Comparison of ENCODE assay signal across 9 cellular contexts in genomic region chr3:193816656-193817311, GRCh38.
A peak's percentile ranks its signal among the peaks of the same experiment; 100 is the strongest.
DNase-seq lines count a peak whose midpoint lies in the region; ATAC-seq and TF ChIP-seq lines count a peak whose summit lies in the region.
"Had no signal": no experiment of that assay in that cellular context is flagged by ENCODE, and none has a peak within 500 bp of the region (broad histone marks: within the 10 kb centered on the region; RNA-seq: fewer than 3 reads in every experiment).

No MANE protein-coding gene starts in this region.

- peaks cover 15% of the 10 kb centered on the region for H3K27me3 Mint-ChIP-seq in GM23338 (ENCODE audit: insufficient read depth, low read depth, poor library complexity)
- peaks cover 13% of the 10 kb centered on the region for H3K27me3 Mint-ChIP-seq in T-helper 2 cell treated with Interferon-gamma antibody and Interleukin-4, amounts not matched to agents 5 μg/mL and 100 μg/mL, for 36 hours (ENCODE audit: low read depth)

- no peaks in the 10 kb centered on the region for H3K9me3 ChIP-seq in heart right ventricle
- H3K9me3 ChIP-seq in prostate gland: no peaks in the 10 kb centered on the region

- H2AFZ ChIP-seq in GM23338: no peak overlapping the region

- TF ChIP-seq CTCF in GM23338 (conservative IDR thresholded peaks at IDR 0.05; ENCODE audit: low read depth in 2 of 2) (no peak), heart right ventricle (IDR thresholded peaks at IDR 0.05) (no peak), prostate gland (IDR thresholded peaks at IDR 0.05) (no peak)

- peaks cover 1% of the 10 kb centered on the region; the same call in 1 of the 2 replicates for H3K9me2 ChIP-seq in GM23338 (ENCODE audit: insufficient read depth)

- peak overlapping the region; percentile 29 for H3K4me3 ChIP-seq in GM23338
- H3K4me3 ChIP-seq in heart right ventricle: peak overlapping the region in 2 of 10 donors; percentile 1 to 7
- no peak overlapping the region for H3K4me3 ChIP-seq in prostate gland
- H3K4me3 ChIP-seq: GM12878 had no signal

- H3K36me3 Mint-ChIP-seq in GM23338 (ENCODE audit: low read depth): no peaks in the 10 kb centered on the region
- H3K36me3 Mint-ChIP-seq in T-helper 2 cell treated with Interferon-gamma antibody and Interleukin-4, amounts not matched to agents 5 μg/mL and 100 μg/mL, for 36 hours (ENCODE audit: low read depth): no peaks in the 10 kb centered on the region

- TF ChIP-seq POLR2A in prostate gland (IDR thresholded peaks at IDR 0.05): peak; percentile 36

- H3K79me2 ChIP-seq in GM23338 (replicated peaks; ENCODE audit: insufficient read depth): no peaks in the 10 kb centered on the region

- no peaks in the 10 kb centered on the region for H4K20me1 ChIP-seq in GM23338 (replicated peaks; ENCODE audit: insufficient read depth)

- H3K9me3 Mint-ChIP-seq in GM23338: no peaks in the 10 kb centered on the region
- H3K9me3 Mint-ChIP-seq in T-helper 2 cell treated with Interferon-gamma antibody and Interleukin-4, amounts not matched to agents 5 μg/mL and 100 μg/mL, for 36 hours: no peaks in the 10 kb centered on the region

- intact Hi-C loops in heart right ventricle (cut with DNase I) (no loop called here), prostate gland (cut with DNase I) (no loop called here)

- H3K4me1 ChIP-seq in GM23338 (ENCODE audit: insufficient read depth): peaks cover 82% of the 10 kb centered on the region
- H3K4me1 ChIP-seq in heart right ventricle: peaks cover 0 to 28% (median 13%) of the 10 kb centered on the region in 9 donors
- H3K4me1 ChIP-seq in prostate gland (replicated peaks): no peaks in the 10 kb centered on the region

- peak overlapping the region; percentile 64; the same call in 1 of the 2 replicates for H3K27ac Mint-ChIP-seq in GM23338
- H3K27ac Mint-ChIP-seq in T-helper 2 cell treated with Interferon-gamma antibody and Interleukin-4, amounts not matched to agents 5 μg/mL and 100 μg/mL, for 36 hours: no peak overlapping the region

- H3K27me3 ChIP-seq in GM23338 (ENCODE audit: insufficient read depth) (0 out of 2 replicates have a peak, but pooled peaks cover 3% of the 10 kb centered on the region), heart right ventricle (peaks cover 0 to 16% (median 0%) of the 10 kb centered on the region in 7 donors), prostate gland (replicated peaks; ENCODE audit: insufficient read depth) (no peaks in the 10 kb centered on the region)

- H3K27ac ChIP-seq in GM23338 (ENCODE audit: low read depth) (peak overlapping the region; percentile 82), heart right ventricle (peak overlapping the region in 9 of 10 donors; percentile 15 to 68 (median 52)), prostate gland (no peak overlapping the region)

- DNase-seq in GM23338 (ENCODE audit: low spot score) (peak; percentile 92), SHP77 (lab: John Stamatoyannopoulos, UW) (peak; percentile 50 to 66), heart right ventricle (peak; percentile 82 to 89), prostate gland (ENCODE audit: low spot score) (no peak), NCI-H226 (no peak), GDM1 (lab: John Stamatoyannopoulos, UW) (no peak)
- no peak for DNase-seq in T-helper 2 cell treated with Interferon-gamma antibody and Interleukin-4, amounts not matched to agents 5 μg/mL and 100 μg/mL, for 36 hours (ENCODE audit: low spot score)

- no peaks in the 10 kb centered on the region for H3K36me3 ChIP-seq in GM23338 (ENCODE audit: insufficient read depth)
- H3K36me3 ChIP-seq in heart right ventricle: no peaks in the 10 kb centered on the region
- H3K36me3 ChIP-seq in prostate gland: no peaks in the 10 kb centered on the region

- H3K4me1 Mint-ChIP-seq in GM23338: peaks cover 84% of the 10 kb centered on the region
- no peaks in the 10 kb centered on the region for H3K4me1 Mint-ChIP-seq in T-helper 2 cell treated with Interferon-gamma antibody and Interleukin-4, amounts not matched to agents 5 μg/mL and 100 μg/mL, for 36 hours (ENCODE audit: low read depth)

- WGBS in heart right ventricle, 2 donors: 17% methylated on average over 14 of the region's 14 CpGs
- WGBS in prostate gland: 46% methylated on average over 14 of the region's 14 CpGs

- peak overlapping the region; percentile 66 for H3K4me2 ChIP-seq in GM23338

- peak overlapping the region; percentile 31 for H3K4me3 Mint-ChIP-seq in GM23338
- H3K4me3 Mint-ChIP-seq in T-helper 2 cell treated with Interferon-gamma antibody and Interleukin-4, amounts not matched to agents 5 μg/mL and 100 μg/mL, for 36 hours: no peak overlapping the region

- peaks cover 19% of the 10 kb centered on the region for H3F3A ChIP-seq in GM23338 (replicated peaks; ENCODE audit: low read depth)

- ATAC-seq in GM23338: peak; percentile 66
- ATAC-seq in heart right ventricle: peak; percentile 90 to 96 (median 94)
- ATAC-seq in GM21723 (IDR thresholded peaks at IDR 0.05; ENCODE audit: unreplicated experiment): no peak
- ATAC-seq: GM12878 had no signal

TF ChIP-seq in GM23338, 12 proteins besides CTCF, POLR2A, EP300 and RAD21:
- 0 out of 2 replicates have a peak, but pooled peaks have one; percentile 28 for TF ChIP-seq ETS1 (IDR thresholded peaks at IDR 0.05)
- TF ChIP-seq POLR2AphosphoS5 (IDR thresholded peaks at IDR 0.05; ENCODE audit: low read depth): peak; percentile 47; the same call in 1 of the 2 replicates
- no peak for TF ChIP-seq EZH2 (IDR thresholded peaks at IDR 0.05; ENCODE audit: low read depth, unreplicated experiment)
- 0 out of 2 replicates have a peak, but pooled peaks have one; percentile 5 for TF ChIP-seq CREB1 (CRISPR knock-in tag; IDR thresholded peaks at IDR 0.05; ENCODE audit: low read depth)
- TF ChIP-seq, protein P1, sequence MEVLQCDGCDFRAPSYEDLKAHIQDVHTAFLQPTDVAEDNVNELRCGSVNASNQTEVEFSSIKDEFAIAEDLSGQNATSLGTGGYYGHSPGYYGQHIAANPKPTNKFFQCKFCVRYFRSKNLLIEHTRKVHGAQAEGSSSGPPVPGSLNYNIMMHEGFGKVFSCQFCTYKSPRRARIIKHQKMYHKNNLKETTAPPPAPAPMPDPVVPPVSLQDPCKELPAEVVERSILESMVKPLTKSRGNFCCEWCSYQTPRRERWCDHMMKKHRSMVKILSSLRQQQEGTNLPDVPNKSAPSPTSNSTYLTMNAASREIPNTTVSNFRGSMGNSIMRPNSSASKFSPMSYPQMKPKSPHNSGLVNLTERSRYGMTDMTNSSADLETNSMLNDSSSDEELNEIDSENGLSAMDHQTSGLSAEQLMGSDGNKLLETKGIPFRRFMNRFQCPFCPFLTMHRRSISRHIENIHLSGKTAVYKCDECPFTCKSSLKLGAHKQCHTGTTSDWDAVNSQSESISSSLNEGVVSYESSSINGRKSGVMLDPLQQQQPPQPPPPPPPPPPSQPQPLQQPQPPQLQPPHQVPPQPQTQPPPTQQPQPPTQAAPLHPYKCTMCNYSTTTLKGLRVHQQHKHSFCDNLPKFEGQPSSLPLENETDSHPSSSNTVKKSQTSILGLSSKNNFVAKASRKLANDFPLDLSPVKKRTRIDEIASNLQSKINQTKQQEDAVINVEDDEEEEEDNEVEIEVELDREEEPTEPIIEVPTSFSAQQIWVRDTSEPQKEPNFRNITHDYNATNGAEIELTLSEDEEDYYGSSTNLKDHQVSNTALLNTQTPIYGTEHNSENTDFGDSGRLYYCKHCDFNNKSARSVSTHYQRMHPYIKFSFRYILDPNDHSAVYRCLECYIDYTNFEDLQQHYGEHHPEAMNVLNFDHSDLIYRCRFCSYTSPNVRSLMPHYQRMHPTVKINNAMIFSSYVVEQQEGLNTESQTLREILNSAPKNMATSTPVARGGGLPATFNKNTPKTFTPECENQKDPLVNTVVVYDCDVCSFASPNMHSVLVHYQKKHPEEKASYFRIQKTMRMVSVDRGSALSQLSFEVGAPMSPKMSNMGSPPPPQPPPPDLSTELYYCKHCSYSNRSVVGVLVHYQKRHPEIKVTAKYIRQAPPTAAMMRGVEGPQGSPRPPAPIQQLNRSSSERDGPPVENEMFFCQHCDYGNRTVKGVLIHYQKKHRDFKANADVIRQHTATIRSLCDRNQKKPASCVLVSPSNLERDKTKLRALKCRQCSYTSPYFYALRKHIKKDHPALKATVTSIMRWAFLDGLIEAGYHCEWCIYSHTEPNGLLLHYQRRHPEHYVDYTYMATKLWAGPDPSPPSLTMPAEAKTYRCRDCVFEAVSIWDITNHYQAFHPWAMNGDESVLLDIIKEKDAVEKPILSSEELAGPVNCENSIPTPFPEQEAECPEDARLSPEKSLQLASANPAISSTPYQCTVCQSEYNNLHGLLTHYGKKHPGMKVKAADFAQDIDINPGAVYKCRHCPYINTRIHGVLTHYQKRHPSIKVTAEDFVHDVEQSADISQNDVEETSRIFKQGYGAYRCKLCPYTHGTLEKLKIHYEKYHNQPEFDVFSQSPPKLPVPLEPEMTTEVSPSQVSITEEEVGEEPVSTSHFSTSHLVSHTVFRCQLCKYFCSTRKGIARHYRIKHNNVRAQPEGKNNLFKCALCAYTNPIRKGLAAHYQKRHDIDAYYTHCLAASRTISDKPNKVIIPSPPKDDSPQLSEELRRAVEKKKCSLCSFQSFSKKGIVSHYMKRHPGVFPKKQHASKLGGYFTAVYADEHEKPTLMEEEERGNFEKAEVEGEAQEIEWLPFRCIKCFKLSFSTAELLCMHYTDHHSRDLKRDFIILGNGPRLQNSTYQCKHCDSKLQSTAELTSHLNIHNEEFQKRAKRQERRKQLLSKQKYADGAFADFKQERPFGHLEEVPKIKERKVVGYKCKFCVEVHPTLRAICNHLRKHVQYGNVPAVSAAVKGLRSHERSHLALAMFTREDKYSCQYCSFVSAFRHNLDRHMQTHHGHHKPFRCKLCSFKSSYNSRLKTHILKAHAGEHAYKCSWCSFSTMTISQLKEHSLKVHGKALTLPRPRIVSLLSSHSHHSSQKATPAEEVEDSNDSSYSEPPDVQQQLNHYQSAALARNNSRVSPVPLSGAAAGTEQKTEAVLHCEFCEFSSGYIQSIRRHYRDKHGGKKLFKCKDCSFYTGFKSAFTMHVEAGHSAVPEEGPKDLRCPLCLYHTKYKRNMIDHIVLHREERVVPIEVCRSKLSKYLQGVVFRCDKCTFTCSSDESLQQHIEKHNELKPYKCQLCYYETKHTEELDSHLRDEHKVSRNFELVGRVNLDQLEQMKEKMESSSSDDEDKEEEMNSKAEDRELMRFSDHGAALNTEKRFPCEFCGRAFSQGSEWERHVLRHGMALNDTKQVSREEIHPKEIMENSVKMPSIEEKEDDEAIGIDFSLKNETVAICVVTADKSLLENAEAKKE (CRISPR knock-in tag; IDR thresholded peaks at IDR 0.05): peak; percentile 28; the same call in 1 of the 2 replicates

Comparison
In these comparisons a context has a peak if more than half of its experiments do, and no peak if none do; other contexts are left out.
1. DNase-seq: peak in GM23338 (single experiment), SHP77 (2 of 2) and heart right ventricle (2 of 2); none in prostate gland (single experiment), NCI-H226 (single experiment), T-helper 2 cell treated with Interferon-gamma antibody and Interleukin-4, amounts not matched to agents 5 μg/mL and 100 μg/mL, for 36 hours (single experiment) and GDM1 (single experiment).
2. H3K27ac ChIP-seq: peak in GM23338 (single experiment) and heart right ventricle (9 of 10); none in prostate gland (0 of 2).